ENCODE assay signal across 1 cellular context in genomic region chr7:85274452-85274851, GRCh38.
TF ChIP-seq lines count a peak whose summit lies in the region.

No MANE protein-coding gene starts in this region.

TF ChIP-seq in H1, 55 proteins besides CTCF, POLR2A, EP300 and RAD21:
- TF ChIP-seq, protein P1, sequence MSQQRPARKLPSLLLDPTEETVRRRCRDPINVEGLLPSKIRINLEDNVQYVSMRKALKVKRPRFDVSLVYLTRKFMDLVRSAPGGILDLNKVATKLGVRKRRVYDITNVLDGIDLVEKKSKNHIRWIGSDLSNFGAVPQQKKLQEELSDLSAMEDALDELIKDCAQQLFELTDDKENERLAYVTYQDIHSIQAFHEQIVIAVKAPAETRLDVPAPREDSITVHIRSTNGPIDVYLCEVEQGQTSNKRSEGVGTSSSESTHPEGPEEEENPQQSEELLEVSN (IDR thresholded peaks at IDR 0.05): no peak
- TF ChIP-seq SIN3A (conservative IDR thresholded peaks at IDR 0.05 in 1 of 2, IDR thresholded peaks at IDR 0.05 in 1 of 2; ENCODE audit: low read depth in 1 of 2, low read length in 2 of 2) (no peak), CHD1 (IDR thresholded peaks at IDR 0.05; ENCODE audit: low read depth, low read length) (no peak), CHD2 (IDR thresholded peaks at IDR 0.05; ENCODE audit: low read length) (no peak)
